In genomic region chr13:73230714-73231113, GRCh38 we compare ENCODE assay signal across 17 cellular contexts.
DNase-seq lines count a peak whose midpoint lies in the region; ATAC-seq and TF ChIP-seq lines count a peak whose summit lies in the region.
"Had no signal": no experiment of that assay in that cellular context is flagged by ENCODE, and none has a peak within 500 bp of the region (broad histone marks: within the 10 kb centered on the region; RNA-seq: fewer than 3 reads in every experiment).

No MANE protein-coding gene starts in this region.

- no peaks in the 10 kb centered on the region for H3K36me3 Mint-ChIP-seq in activated naive CD4-positive, alpha-beta T cell treated with anti-CD3 and anti-CD28 coated beads for 36 hours (ENCODE audit: low read depth)
- no peaks in the 10 kb centered on the region for H3K36me3 Mint-ChIP-seq in activated naive CD8-positive, alpha-beta T cell treated with anti-CD3 and anti-CD28 coated beads, Interleukin-2, amount 50 U/mL, for 24 hours (ENCODE audit: low read depth)

- H3K27me3 ChIP-seq in neutrophil = no peaks in the 10 kb centered on the region
- H3K27me3 ChIP-seq in colonic mucosa = no peaks in the 10 kb centered on the region
- H3K27me3 ChIP-seq: brain microvascular endothelial cell, suprapubic skin had no signal

- peak overlapping the region in 1 of 2 experiments; percentile 19 for H3K4me3 ChIP-seq in neutrophil (ENCODE audit: low read depth in 1 of 2, low read length in 1 of 2)
- no peak overlapping the region for H3K4me3 ChIP-seq in colonic mucosa
- H3K4me3 ChIP-seq: K562, smooth muscle cell, suprapubic skin had no signal

- H3K27ac ChIP-seq in neutrophil = peak overlapping the region; percentile 67
- H3K27ac ChIP-seq in colonic mucosa = no peak overlapping the region
- H3K27ac ChIP-seq: brain microvascular endothelial cell, suprapubic skin had no signal

- H3K4me1 ChIP-seq in neutrophil (ENCODE audit: control insufficient read depth in 1 of 2, insufficient read depth in 1 of 2, low read depth in 1 of 2, low read length in 1 of 2) (peaks cover 29 to 44% of the 10 kb centered on the region in 2 experiments), colonic mucosa (no peaks in the 10 kb centered on the region)

- H3K9ac ChIP-seq in colonic mucosa (ENCODE audit: low read depth in 2 of 2, low read length in 2 of 2) = no peak overlapping the region

- H3K4me1 Mint-ChIP-seq in activated naive CD4-positive, alpha-beta T cell treated with anti-CD3 and anti-CD28 coated beads for 36 hours (ENCODE audit: low read depth) = peaks cover 31% of the 10 kb centered on the region
- H3K4me1 Mint-ChIP-seq in activated naive CD8-positive, alpha-beta T cell treated with anti-CD3 and anti-CD28 coated beads, Interleukin-2, amount 50 U/mL, for 24 hours = peaks cover 34% of the 10 kb centered on the region
- H3K4me1 Mint-ChIP-seq: endodermal cell, H9 had no signal

- H3K9me3 ChIP-seq in neutrophil (no peaks in the 10 kb centered on the region), colonic mucosa (no peaks in the 10 kb centered on the region)
- H3K9me3 ChIP-seq: suprapubic skin had no signal

- intact Hi-C loops in activated naive CD4-positive, alpha-beta T cell treated with anti-CD3 and anti-CD28 coated beads for 36 hours (cut with micrococcal nuclease) = loop anchor here (1.0 to 5.0 kb wide), 4 partner anchors 172 to 702 kb away; partner anchors contain the start of gene DIS3
- intact Hi-C loops in colonic mucosa (cut with DNase I) = no loop called here

- no peak overlapping the region for H3K4me3 Mint-ChIP-seq in activated naive CD4-positive, alpha-beta T cell treated with anti-CD3 and anti-CD28 coated beads for 36 hours
- no peak overlapping the region for H3K4me3 Mint-ChIP-seq in activated naive CD8-positive, alpha-beta T cell treated with anti-CD3 and anti-CD28 coated beads, Interleukin-2, amount 50 U/mL, for 24 hours
- H3K4me3 Mint-ChIP-seq: endodermal cell, H9 had no signal

- H3K36me3 ChIP-seq in neutrophil (no peaks in the 10 kb centered on the region), colonic mucosa (no peaks in the 10 kb centered on the region)
- H3K36me3 ChIP-seq: brain microvascular endothelial cell, suprapubic skin had no signal

- H3K27ac Mint-ChIP-seq in activated naive CD4-positive, alpha-beta T cell treated with anti-CD3 and anti-CD28 coated beads for 36 hours = peak overlapping the region; percentile 32
- H3K27ac Mint-ChIP-seq in activated naive CD8-positive, alpha-beta T cell treated with anti-CD3 and anti-CD28 coated beads, Interleukin-2, amount 50 U/mL, for 24 hours = no peak overlapping the region
- H3K27ac Mint-ChIP-seq: endodermal cell, H9 had no signal

- peak; percentile 77 for DNase-seq in activated naive CD4-positive, alpha-beta T cell treated with anti-CD3 and anti-CD28 coated beads for 36 hours
- no peak for DNase-seq in activated naive CD4-positive, alpha-beta T cell treated with anti-CD3 and anti-CD28 coated beads, Interleukin-2, amount 50 U/mL, for 16 hours
- DNase-seq in NCI-H226 = peak; percentile 29
- DNase-seq in activated naive CD8-positive, alpha-beta T cell treated with anti-CD3 and anti-CD28 coated beads, Interleukin-2, amount 50 U/mL, for 24 hours = peak; percentile 8
- no peak for DNase-seq in NCI-H1417 treated with DMSO at 0.1 percent for 48 hours (lab: John Stamatoyannopoulos, UW)
- no peak for DNase-seq in NCI-H1105 (lab: John Stamatoyannopoulos, UW)
- no peak for DNase-seq in colonic mucosa
- DNase-seq: ACHN, brain microvascular endothelial cell, endodermal cell, H9, NCI-H2029 treated with DMSO at 0.1 percent for 48 hours had no signal

- H3K9me3 Mint-ChIP-seq in activated naive CD4-positive, alpha-beta T cell treated with anti-CD3 and anti-CD28 coated beads for 36 hours = no peaks in the 10 kb centered on the region
- no peaks in the 10 kb centered on the region for H3K9me3 Mint-ChIP-seq in activated naive CD8-positive, alpha-beta T cell treated with anti-CD3 and anti-CD28 coated beads, Interleukin-2, amount 50 U/mL, for 24 hours
- H3K9me3 Mint-ChIP-seq: endodermal cell, H9 had no signal

- CTCF ChIA-PET in activated naive CD4-positive, alpha-beta T cell treated with anti-CD3 and anti-CD28 coated beads for 36 hours (lab: Charles Lee) = interaction anchor here (0.6 to 1.0 kb wide), 2 partner anchors 11 to 185 kb away, joined by 3 read pairs; no protein-coding TSS in a partner anchor

- TF ChIP-seq CTCF in neutrophil (IDR thresholded peaks at IDR 0.05) = no peak
- TF ChIP-seq CTCF in colonic mucosa (IDR thresholded peaks at IDR 0.05) = no peak

- peak; percentile 35 for ATAC-seq in activated naive CD8-positive, alpha-beta T cell treated with anti-CD3 and anti-CD28 coated beads, Interleukin-2, amount 50 U/mL, for 24 hours
- ATAC-seq: activated CD4-positive, CD25-positive, alpha-beta regulatory T cell treated with anti-CD3 and anti-CD28 coated beads, Interleukin-2, amount 50 U/mL, for 24 hours; K562 had no signal

- no peaks in the 10 kb centered on the region for H3K27me3 Mint-ChIP-seq in activated naive CD4-positive, alpha-beta T cell treated with anti-CD3 and anti-CD28 coated beads for 36 hours (ENCODE audit: low read depth)
- no peaks in the 10 kb centered on the region for H3K27me3 Mint-ChIP-seq in activated naive CD8-positive, alpha-beta T cell treated with anti-CD3 and anti-CD28 coated beads, Interleukin-2, amount 50 U/mL, for 24 hours

Comparison
In these comparisons a context has a peak if more than half of its experiments do, and no peak if none do; other contexts are left out.
1. DNase-seq: peak in activated naive CD4-positive, alpha-beta T cell treated with anti-CD3 and anti-CD28 coated beads for 36 hours (single experiment), NCI-H226 (single experiment) and activated naive CD8-positive, alpha-beta T cell treated with anti-CD3 and anti-CD28 coated beads, Interleukin-2, amount 50 U/mL, for 24 hours (single experiment); none in activated naive CD4-positive, alpha-beta T cell treated with anti-CD3 and anti-CD28 coated beads, Interleukin-2, amount 50 U/mL, for 16 hours (single experiment), NCI-H1417 treated with DMSO at 0.1 percent for 48 hours (single experiment), NCI-H1105 (single experiment) and colonic mucosa (single experiment).